ENCODE assay signal across 22 cellular contexts in genomic region chr4:77141964-77142641, GRCh38. TPM values are rescaled to one million over a fixed set of nuclear protein-coding genes. Genes with fewer than 3 reads are reported as not detected.
DNase-seq lines count a peak whose midpoint lies in the region; TF ChIP-seq lines count a peak whose summit lies in the region.
"Had no signal": no experiment of that assay in that cellular context is flagged by ENCODE, and none has a peak within 500 bp of the region (broad histone marks: within the 10 kb centered on the region; RNA-seq: fewer than 3 reads in every experiment).

No MANE protein-coding gene starts in this region.

- no peaks in the 10 kb centered on the region for H3K27me3 Mint-ChIP-seq in nephron (ENCODE audit: low read depth)
- H3K27me3 Mint-ChIP-seq in mesothelial cell of epicardium (ENCODE audit: low read depth), result no peaks in the 10 kb centered on the region
- no peaks in the 10 kb centered on the region for H3K27me3 Mint-ChIP-seq in neural progenitor cell (ENCODE audit: insufficient read depth, low read depth)
- H3K27me3 Mint-ChIP-seq: activated B cell treated with CpG ODN at 0.5 μM for 24 hours, B cell had no signal

- H3K4me1 Mint-ChIP-seq in nephron, result peaks cover 27% of the 10 kb centered on the region
- H3K4me1 Mint-ChIP-seq in mesothelial cell of epicardium, result peaks cover 32% of the 10 kb centered on the region
- H3K4me1 Mint-ChIP-seq in neural progenitor cell, result peaks cover 17% of the 10 kb centered on the region

- no peak overlapping the region for H2AFZ ChIP-seq in neural progenitor cell (replicated peaks)

- H3K27ac Mint-ChIP-seq in nephron (peak overlapping the region in 2 of 3 experiments; percentile 9 to 30), mesothelial cell of epicardium (no peak overlapping the region), neural progenitor cell (no peak overlapping the region)
- H3K27ac Mint-ChIP-seq: activated B cell treated with CpG ODN at 0.5 μM for 24 hours, B cell had no signal

- H3K9ac ChIP-seq in neural progenitor cell, result no peak overlapping the region

- H3K4me3 Mint-ChIP-seq in nephron (no peak overlapping the region), mesothelial cell of epicardium (no peak overlapping the region), neural progenitor cell (no peak overlapping the region)
- H3K4me3 Mint-ChIP-seq: activated B cell treated with CpG ODN at 0.5 μM for 24 hours, B cell had no signal

- no peaks in the 10 kb centered on the region for H3F3A ChIP-seq in neural progenitor cell (ENCODE audit: low read depth)

- H3K4me3 ChIP-seq in neural progenitor cell, result no peak overlapping the region
- H3K4me3 ChIP-seq: A549, GM12878, psoas muscle, skin epidermis had no signal

- peak; percentile 40 for DNase-seq in NCI-H69 (lab: John Stamatoyannopoulos, UW)
- peak; percentile 27 for DNase-seq in central memory CD4-positive, alpha-beta T cell
- no peak for DNase-seq in activated T-cell treated with anti-CD3 and anti-CD28 coated beads, Interleukin-2, amount 50 U/mL, for 1 hour
- no peak for DNase-seq in mesothelial cell of epicardium (ENCODE audit: low spot score in 2 of 2, unreplicated experiment in 2 of 2)
- DNase-seq in AG08395 (ENCODE audit: low spot score), result no peak
- DNase-seq in neural progenitor cell (ENCODE audit: low spot score), result no peak
- DNase-seq: activated B cell treated with CpG ODN at 0.5 μM for 24 hours, activated gamma-delta T cell, adrenal gland, Caco-2, islet precursor cell, Karpas-422, MV-4-11, NCI-H1694, NCI-H2171 treated with DMSO at 0.1 percent for 48 hours, psoas muscle had no signal

- TF ChIP-seq CTCF in 22Rv1 (IDR thresholded peaks at IDR 0.05), result no peak
- TF ChIP-seq CTCF in nephron (IDR thresholded peaks at IDR 0.05; ENCODE audit: unreplicated experiment in 3 of 3), result no peak
- no peak for TF ChIP-seq CTCF in mesothelial cell of epicardium (IDR thresholded peaks at IDR 0.05; ENCODE audit: unreplicated experiment)
- TF ChIP-seq CTCF in neural progenitor cell (IDR thresholded peaks at IDR 0.05), result no peak

- no peaks in the 10 kb centered on the region for H3K27me3 ChIP-seq in neural progenitor cell
- H3K27me3 ChIP-seq: adrenal gland had no signal

- no peaks in the 10 kb centered on the region for H3K9me3 ChIP-seq in neural progenitor cell (ENCODE audit: low read depth)
- H3K9me3 ChIP-seq: A549, adrenal gland, Caco-2, psoas muscle had no signal

- H4K20me1 ChIP-seq in neural progenitor cell (ENCODE audit: low read depth), result no peaks in the 10 kb centered on the region

- H3K36me3 Mint-ChIP-seq in nephron (ENCODE audit: low read depth), result no peaks in the 10 kb centered on the region
- no peaks in the 10 kb centered on the region for H3K36me3 Mint-ChIP-seq in mesothelial cell of epicardium
- no peaks in the 10 kb centered on the region for H3K36me3 Mint-ChIP-seq in neural progenitor cell

- H3K9me3 Mint-ChIP-seq in nephron, result no peaks in the 10 kb centered on the region
- H3K9me3 Mint-ChIP-seq in mesothelial cell of epicardium, result no peaks in the 10 kb centered on the region
- H3K9me3 Mint-ChIP-seq in neural progenitor cell, result no peaks in the 10 kb centered on the region
- H3K9me3 Mint-ChIP-seq: activated B cell treated with CpG ODN at 0.5 μM for 24 hours had no signal

- H3K36me3 ChIP-seq in neural progenitor cell, result no peaks in the 10 kb centered on the region
- H3K36me3 ChIP-seq: adrenal gland had no signal

- no peaks in the 10 kb centered on the region for H3K79me2 ChIP-seq in neural progenitor cell (ENCODE audit: low read depth)

- peak overlapping the region; percentile 26; the same call in 1 of the 2 replicates for H3K27ac ChIP-seq in 22Rv1
- H3K27ac ChIP-seq in neural progenitor cell, result no peak overlapping the region
- H3K27ac ChIP-seq: A549, adrenal gland had no signal

- H3K4me1 ChIP-seq in neural progenitor cell, result peaks cover 9% of the 10 kb centered on the region
- H3K4me1 ChIP-seq: psoas muscle had no signal

- H3K4me2 ChIP-seq in neural progenitor cell, result no peak overlapping the region
- H3K4me2 ChIP-seq: A549 had no signal

RNA-seq across cellular contexts. Expression of gene CCNG2, which starts 14.9 kb away (rescaled TPM):
- total RNA-seq in mesothelial cell of epicardium, result 84.5 to 89.3 TPM (median 86.5 TPM) in 3 replicates
- total RNA-seq in neural progenitor cell (ENCODE audit: low replicate concordance), result 214 and 366 TPM in 2 replicates

Comparison
In these comparisons a context has a peak if more than half of its experiments do, and no peak if none do; other contexts are left out.
1. DNase-seq: peak in NCI-H69 (single experiment) and central memory CD4-positive, alpha-beta T cell (single experiment); none in activated T-cell treated with anti-CD3 and anti-CD28 coated beads, Interleukin-2, amount 50 U/mL, for 1 hour (single experiment), mesothelial cell of epicardium (0 of 2), AG08395 (single experiment) and neural progenitor cell (single experiment).
2. H3K27ac Mint-ChIP-seq: peak in nephron (2 of 3); none in mesothelial cell of epicardium (single experiment) and neural progenitor cell (single experiment).